8 cellular contexts compared by ENCODE assay signal in the genomic region with DNA sequence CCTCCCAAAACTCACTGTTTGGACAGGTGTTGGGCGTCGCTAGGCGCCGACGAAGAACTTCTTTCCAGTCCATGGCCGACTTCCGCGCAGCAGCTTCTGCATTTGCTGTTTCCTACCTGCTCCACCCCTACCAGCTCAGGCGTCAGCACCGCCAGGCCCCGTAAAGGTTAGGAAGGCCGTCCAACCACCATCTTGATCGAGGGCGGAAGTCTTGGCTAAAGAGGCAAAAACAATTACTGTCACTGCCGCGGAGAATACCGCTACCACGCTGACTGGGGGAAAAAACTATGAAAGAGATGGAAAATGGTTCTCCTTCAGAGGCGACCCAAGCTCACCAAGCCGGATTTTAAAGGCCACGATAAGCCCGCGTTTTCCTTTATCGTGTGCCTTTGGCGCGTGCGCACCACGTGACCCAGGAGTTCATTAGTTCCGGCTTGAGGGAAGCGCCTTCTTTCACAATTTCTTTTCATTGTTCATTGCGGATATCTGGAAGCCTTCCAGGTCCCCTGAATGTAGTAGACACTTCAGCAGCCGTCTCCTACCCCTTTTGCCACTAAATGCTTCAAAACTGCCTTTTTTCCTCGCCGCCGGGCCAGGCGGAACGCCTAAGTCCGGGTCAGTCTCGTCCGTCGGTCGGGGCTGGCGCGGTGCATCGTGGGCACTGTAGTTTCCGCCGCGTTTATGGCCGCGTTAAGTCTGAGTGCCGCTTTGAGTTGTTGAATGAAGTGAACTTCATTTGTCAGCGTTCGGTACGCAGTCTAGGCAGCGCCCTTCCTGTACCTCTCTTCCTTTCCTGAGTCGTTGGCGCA. TPM values are rescaled to one million over a fixed set of nuclear protein-coding genes. Genes with fewer than 3 reads are reported as not detected.
DNase-seq lines count a peak whose midpoint lies in the region; ATAC-seq and TF ChIP-seq lines count a peak whose summit lies in the region.

TSS of gene PPP2R3C (minus strand) at position 104 of the 809 bp plus-strand sequence. CDS start at position 73, 31 bp downstream.
TSS of gene PRORP (plus strand) at position 666 of the 809 bp plus-strand sequence. CDS start 694 bp downstream, outside the sequence.

- H3K4me3 Mint-ChIP-seq in activated T-cell treated with anti-CD3 and anti-CD28 coated beads, Interleukin-2, amount 50 U/mL, for 24 hours: peak within 1 kb of the TSS; percentile 92

- H3K9me3 ChIP-seq in esophagus (ENCODE audit: control insufficient read depth in 2 of 2, insufficient read depth in 1 of 2, low read depth in 1 of 2, low read length in 1 of 2) (no peaks in the 10 kb centered on the region), mucosa of stomach (ENCODE audit: control insufficient read depth, low read length) (no peaks in the 10 kb centered on the region)

- ATAC-seq in GM21717 (IDR thresholded peaks at IDR 0.05; ENCODE audit: unreplicated experiment): peak; percentile 77

- no peaks in the 10 kb centered on the region for H3K9me3 Mint-ChIP-seq in activated T-cell treated with anti-CD3 and anti-CD28 coated beads, Interleukin-2, amount 50 U/mL, for 24 hours

- H3K36me3 Mint-ChIP-seq in activated T-cell treated with anti-CD3 and anti-CD28 coated beads, Interleukin-2, amount 50 U/mL, for 24 hours (ENCODE audit: low read depth): peaks cover 86% of the 10 kb centered on the region

- H3K36me3 ChIP-seq in esophagus (ENCODE audit: control insufficient read depth in 2 of 2, insufficient read depth in 2 of 2, low read length in 1 of 2) (no peaks in the 10 kb centered on the region), mucosa of stomach (ENCODE audit: control insufficient read depth, insufficient read depth, low read length) (no peaks in the 10 kb centered on the region)

- peak within 1 kb of the TSS; percentile 96 to 99 for H3K27ac ChIP-seq in esophagus (ENCODE audit: low read depth in 2 of 2, low read length in 1 of 2)

- H3K27ac Mint-ChIP-seq in activated T-cell treated with anti-CD3 and anti-CD28 coated beads, Interleukin-2, amount 50 U/mL, for 24 hours: peak within 1 kb of the TSS; percentile 100

- WGBS in esophagus, 2 donors: 0 to 1% methylated on average over 57 of the region's 57 CpGs

- DNase-seq in DMS153 treated with DMSO at 0.1 percent for 48 hours (lab: John Stamatoyannopoulos, UW; ENCODE audit: unreplicated experiment) (peak; percentile 87), KBM-7 (peak; percentile 98)
- peak; percentile 90 for DNase-seq in activated T-cell treated with anti-CD3 and anti-CD28 coated beads, Interleukin-2, amount 50 U/mL, for 24 hours
- peak; percentile 71 for DNase-seq in stimulated activated CD8-positive, alpha-beta memory T cell treated with anti-CD3 and anti-CD28 coated beads, Interleukin-7, amount 100 ng/mL, for 1 hour (ENCODE audit: low read depth in 2 of 2)

- in situ Hi-C loops in KBM-7 (cut with MboI; ENCODE audit: low pct_unique_long_range_greater_than_20kb, low sequenced_read_pairs): no loop called here

- no peaks in the 10 kb centered on the region for H3K27me3 Mint-ChIP-seq in activated T-cell treated with anti-CD3 and anti-CD28 coated beads, Interleukin-2, amount 50 U/mL, for 24 hours

- H3K9ac ChIP-seq in mucosa of stomach (ENCODE audit: low read length): peak within 1 kb of the TSS; percentile 95

- no peaks in the 10 kb centered on the region for H3K27me3 ChIP-seq in esophagus (ENCODE audit: control insufficient read depth in 1 of 2, insufficient read depth in 2 of 2, low read length in 2 of 2)
- no peaks in the 10 kb centered on the region for H3K27me3 ChIP-seq in mucosa of stomach (ENCODE audit: control insufficient read depth, insufficient read depth, low read length)

- H3K4me1 ChIP-seq in esophagus (ENCODE audit: control insufficient read depth in 2 of 2, insufficient read depth in 2 of 2, low read length in 1 of 2) (no peaks in the 10 kb centered on the region), mucosa of stomach (ENCODE audit: control insufficient read depth, insufficient read depth, low read length) (peaks cover 9% of the 10 kb centered on the region)

- H3K4me3 ChIP-seq in esophagus (ENCODE audit: low read depth in 1 of 2, low read length in 2 of 2) (peak within 1 kb of the TSS; percentile 67 to 85), mucosa of stomach (ENCODE audit: low read length) (peak within 1 kb of the TSS; percentile 88)

- peaks cover 66% of the 10 kb centered on the region for H3K4me1 Mint-ChIP-seq in activated T-cell treated with anti-CD3 and anti-CD28 coated beads, Interleukin-2, amount 50 U/mL, for 24 hours (ENCODE audit: low read depth)

TF ChIP-seq in PFSK-1, 5 proteins besides CTCF, POLR2A, EP300 and RAD21:
- no peak for TF ChIP-seq FOXP2 (optimal IDR thresholded peaks at IDR 0.05; ENCODE audit: borderline replicate concordance, extremely low read depth, extremely low read length, insufficient read depth)
- peak; percentile 62 for TF ChIP-seq POLR2AphosphoS5 (IDR thresholded peaks at IDR 0.05; ENCODE audit: low read depth, low read length)
TF ChIP-seq in PFSK-1: peak in this region for 1.

RNA-seq across cellular contexts. Expression of gene PPP2R3C, which starts in this region (rescaled TPM):
- 23.2 TPM for polyA plus RNA-seq in PFSK-1 (2012; ENCODE audit: insufficient read length, low read depth)
- polyA plus RNA-seq in esophagus: 10 to 100 TPM; 10.3 to 13.1 TPM

RNA-seq across cellular contexts. Expression of gene PRORP, which starts in this region (rescaled TPM):
- polyA plus RNA-seq in PFSK-1 (2012; ENCODE audit: insufficient read length, low read depth): 7.3 TPM
- polyA plus RNA-seq in esophagus: 10 to 100 TPM in 1 of 2 donors, 1 to 10 TPM in 1; 8.9 to 18.2 TPM

Comparison
In these comparisons a context has a peak if more than half of its experiments do, and no peak if none do; other contexts are left out.
1. Peak in every context shown above with its lines: DNase-seq, ATAC-seq, H3K4me3 ChIP-seq and H3K27ac ChIP-seq.